In the genomic region with DNA sequence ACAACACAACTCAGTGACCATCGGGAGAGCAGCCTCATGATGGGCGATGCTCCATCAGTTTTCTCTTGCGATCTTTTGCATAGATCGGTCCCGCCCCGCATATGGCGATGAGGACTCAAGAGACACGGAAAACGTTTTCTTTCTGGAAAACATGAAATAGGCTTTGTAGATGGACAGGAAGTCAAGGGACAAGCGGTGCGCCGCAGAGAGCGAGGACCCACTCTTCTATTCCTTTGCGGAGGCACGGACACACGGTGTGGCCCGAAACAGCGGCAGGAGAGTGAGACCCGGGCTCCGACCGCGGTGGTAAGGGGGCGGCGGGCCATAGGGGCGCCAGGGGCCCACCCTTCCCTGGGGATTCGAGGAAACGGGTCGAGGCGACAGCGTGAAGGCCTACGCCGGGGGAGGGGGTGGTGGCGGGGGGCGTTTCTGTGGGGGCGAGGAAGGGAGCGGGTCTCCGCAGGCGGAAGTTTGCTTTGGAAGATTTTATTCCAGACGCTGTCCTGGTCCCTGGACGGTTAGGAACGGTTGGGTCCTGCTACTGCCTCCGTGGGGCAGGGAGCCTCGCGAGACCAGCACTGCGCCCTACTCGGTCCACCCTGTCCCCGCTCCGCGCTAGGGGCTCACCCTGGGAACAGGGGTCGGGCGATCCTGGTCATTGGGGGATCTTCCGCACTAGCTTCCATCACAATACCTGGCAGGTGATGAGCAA, we compare ENCODE assay signal across 8 cellular contexts. TPM values are rescaled to one million over a fixed set of nuclear protein-coding genes. Genes with fewer than 3 reads are reported as not detected.
DNase-seq lines count a peak whose midpoint lies in the region; ATAC-seq and TF ChIP-seq lines count a peak whose summit lies in the region.

No MANE protein-coding gene starts in this region.

- RAD21 ChIA-PET in HCT116 (lab: Charles Lee; ENCODE audit: low non-redundant PET in 1 of 2, low total read pairs in 2 of 2, uncharacterized antibody in 2 of 2, unreplicated experiment in 2 of 2), result no interaction called here

- no peaks in the 10 kb centered on the region for H3K27me3 Mint-ChIP-seq in CD4-positive, alpha-beta T cell
- H3K27me3 Mint-ChIP-seq in chondrocyte (ENCODE audit: low read depth), result no peaks in the 10 kb centered on the region
- H3K27me3 Mint-ChIP-seq in memory B cell, result no peaks in the 10 kb centered on the region

- H3K4me2 ChIP-seq in HCT116 (ENCODE audit: low read length) (peak overlapping the region; percentile 95), PC-9 (peak overlapping the region; percentile 92)

- peaks cover 8% of the 10 kb centered on the region for H3K36me3 Mint-ChIP-seq in CD4-positive, alpha-beta T cell (ENCODE audit: low read depth)
- H3K36me3 Mint-ChIP-seq in chondrocyte (ENCODE audit: low read depth), result no peaks in the 10 kb centered on the region
- peaks cover 3% of the 10 kb centered on the region for H3K36me3 Mint-ChIP-seq in memory B cell

- H3K79me2 ChIP-seq in HCT116 (ENCODE audit: insufficient read depth, low read length) (no peaks in the 10 kb centered on the region), PC-9 (ENCODE audit: low read depth) (0 out of 2 replicates have a peak, but pooled peaks cover 10% of the 10 kb centered on the region)

- intact Hi-C loops in CD4-positive, alpha-beta T cell (cut with DNase I, micrococcal nuclease), result loop anchor here (1.0 to 2.0 kb wide), 2 partner anchors 28 to 46 kb away; a partner anchor contains a TSS
- intact Hi-C loops in HCT116 (cut with micrococcal nuclease), result no loop called here
- intact Hi-C loops in PC-9 (cut with micrococcal nuclease; ENCODE audit: unreplicated experiment), result no loop called here

- H3K27me3 ChIP-seq in CD4-positive, alpha-beta T cell (ENCODE audit: control insufficient read depth, insufficient read depth, low read length), result no peaks in the 10 kb centered on the region
- H3K27me3 ChIP-seq in HCT116 (ENCODE audit: insufficient read depth, low read length), result peaks cover 4% of the 10 kb centered on the region; the same call in 1 of the 2 replicates
- H3K27me3 ChIP-seq in PC-9 (ENCODE audit: insufficient read depth, low read depth), result no peaks in the 10 kb centered on the region

- H3F3A ChIP-seq in PC-9 (ENCODE audit: insufficient read depth, low read depth), result peaks cover 4% of the 10 kb centered on the region; the same call in 1 of the 2 replicates

- peak overlapping the region; percentile 68 for H3K4me3 ChIP-seq in HCT116 (replicated peaks in 1 of 2; ENCODE audit: low read depth in 1 of 2, low read length in 2 of 2)
- H3K4me3 ChIP-seq in PC-9, result peak overlapping the region; percentile 78
- H3K4me3 ChIP-seq in urinary bladder (ENCODE audit: low read depth, low read length), result peak overlapping the region; percentile 62

- peak overlapping the region; percentile 63 for H3K27ac Mint-ChIP-seq in CD4-positive, alpha-beta T cell
- peak overlapping the region; percentile 95 for H3K27ac Mint-ChIP-seq in chondrocyte (ENCODE audit: unreplicated experiment)
- peak overlapping the region; percentile 91 for H3K27ac Mint-ChIP-seq in memory B cell

- TF ChIP-seq RAD21 in HCT116 (IDR thresholded peaks at IDR 0.05; ENCODE audit: low read depth), result no peak

- peaks cover 26% of the 10 kb centered on the region for H3K4me1 Mint-ChIP-seq in CD4-positive, alpha-beta T cell (ENCODE audit: low read depth)
- H3K4me1 Mint-ChIP-seq in chondrocyte (ENCODE audit: low read depth), result peaks cover 21% of the 10 kb centered on the region
- H3K4me1 Mint-ChIP-seq in memory B cell, result peaks cover 7% of the 10 kb centered on the region

- no peaks in the 10 kb centered on the region for H3K9me3 ChIP-seq in CD4-positive, alpha-beta T cell (ENCODE audit: control insufficient read depth, low read length)
- H3K9me3 ChIP-seq in HCT116 (ENCODE audit: control insufficient read depth in 1 of 2, insufficient read depth in 1 of 2, low read depth in 1 of 2, low read length in 2 of 2), result no peaks in the 10 kb centered on the region
- H3K9me3 ChIP-seq in PC-9 (ENCODE audit: insufficient read depth, low read depth), result no peaks in the 10 kb centered on the region

- no peaks in the 10 kb centered on the region for H3K9me2 ChIP-seq in HCT116 (ENCODE audit: insufficient read depth)
- H3K9me2 ChIP-seq in PC-9 (ENCODE audit: insufficient read depth), result no peaks in the 10 kb centered on the region

- no peaks in the 10 kb centered on the region for H3K36me3 ChIP-seq in HCT116 (ENCODE audit: control insufficient read depth in 1 of 2, insufficient read depth in 2 of 2, low read length in 2 of 2)
- no peaks in the 10 kb centered on the region for H3K36me3 ChIP-seq in PC-9 (ENCODE audit: low read depth)
- H3K36me3 ChIP-seq in urinary bladder (ENCODE audit: insufficient read depth), result no peaks in the 10 kb centered on the region

- BruUV-seq in HCT116 (replicated peaks; lab: Mats Ljungman, UMichigan) (TSS peak; percentile 76), PC-9 (replicated peaks; lab: Mats Ljungman, UMichigan) (TSS peak; percentile 39)

- H2AFZ ChIP-seq in HCT116 (ENCODE audit: low read depth, low read length, poor library complexity, severe bottlenecking), result peak overlapping the region; percentile 52
- peak overlapping the region; percentile 100 for H2AFZ ChIP-seq in PC-9

- CTCF ChIA-PET in CD4-positive, alpha-beta T cell (lab: Charles Lee), result interaction anchor here (0.6 to 2.3 kb wide), 5 partner anchors 14 to 143 kb away, joined by 3 to 8 read pairs (median 3); a partner anchor contains a TSS
- CTCF ChIA-PET in HCT116 (lab: Charles Lee) (no interaction called here), PC-9 (lab: Charles Lee) (no interaction called here)

- peak overlapping the region; percentile 36 for H3K27ac ChIP-seq in CD4-positive, alpha-beta T cell (ENCODE audit: low read depth, low read length)
- H3K27ac ChIP-seq in HCT116 (ENCODE audit: low read depth, low read length) (no peak overlapping the region), PC-9 (0 out of 2 replicates have a peak overlapping the region, but pooled peaks have one; percentile 13), urinary bladder (ENCODE audit: low read depth) (no peak overlapping the region)

- WGBS in urinary bladder, result 1% methylated on average over 52 of the region's 52 CpGs

- no peak for DNase-seq in CD4-positive, alpha-beta T cell
- no peak for DNase-seq in HCT116 (ENCODE audit: low read depth, low spot score)
- peak in 1 of 2 experiments; percentile 9 for DNase-seq in PC-9
- no peak for DNase-seq in chondrocyte (ENCODE audit: low spot score)
- DNase-seq in memory B cell (ENCODE audit: low spot score in 2 of 2), result no peak
- no peak for DNase-seq in G401 (ENCODE audit: low spot score)
- no peak for DNase-seq in NCI-H226

- ATAC-seq in CD4-positive, alpha-beta T cell (ENCODE audit: poor library complexity), result no peak
- ATAC-seq in HCT116 (no peak), memory B cell (ENCODE audit: low read depth) (no peak)

- no peak for TF ChIP-seq CTCF in CD4-positive, alpha-beta T cell (IDR thresholded peaks at IDR 0.05)
- TF ChIP-seq CTCF in HCT116 (IDR thresholded peaks at IDR 0.05 in 2 of 3, conservative IDR thresholded peaks at IDR 0.05 in 1 of 3; ENCODE audit: borderline replicate concordance in 1 of 3, insufficient read depth in 1 of 3, low read depth in 2 of 3, low read length in 2 of 3), result no peak
- no peak for TF ChIP-seq CTCF in PC-9 (conservative IDR thresholded peaks at IDR 0.05)
- no peak for TF ChIP-seq CTCF in chondrocyte (IDR thresholded peaks at IDR 0.05)

- TF ChIP-seq POLR2A in HCT116 (IDR thresholded peaks at IDR 0.05; ENCODE audit: borderline replicate concordance, extremely low read depth, insufficient read depth, insufficient read length), result no peak

- H3K4me1 ChIP-seq in HCT116 (ENCODE audit: control insufficient read depth in 1 of 2, insufficient read depth in 2 of 2, low read length in 2 of 2) (peaks cover 0 to 19% of the 10 kb centered on the region in 2 experiments; a peak in 3 of 4 replicates), PC-9 (replicated peaks; ENCODE audit: insufficient read depth) (peaks cover 17% of the 10 kb centered on the region), urinary bladder (ENCODE audit: insufficient read depth) (no peaks in the 10 kb centered on the region)

- no peaks in the 10 kb centered on the region for H3K9me3 Mint-ChIP-seq in CD4-positive, alpha-beta T cell
- H3K9me3 Mint-ChIP-seq in chondrocyte (ENCODE audit: low read depth) (no peaks in the 10 kb centered on the region), memory B cell (no peaks in the 10 kb centered on the region)

- H4K20me1 ChIP-seq in HCT116 (ENCODE audit: insufficient read depth) (no peaks in the 10 kb centered on the region), PC-9 (ENCODE audit: insufficient read depth) (no peaks in the 10 kb centered on the region)

- POLR2A ChIA-PET in CD4-positive, alpha-beta T cell (lab: Charles Lee), result interaction anchor here (0.5 to 3.0 kb wide), 16 partner anchors 8 to 332 kb away, joined by 3 to 44 read pairs (median 5); a partner anchor contains a TSS
- POLR2A ChIA-PET in HCT116 (lab: Charles Lee) (no interaction called here), PC-9 (lab: Charles Lee; ENCODE audit: unreplicated experiment) (interaction anchor here (0.5 kb wide), 1 partner anchor 1818 kb away, joined by 7 read pairs; no protein-coding TSS in a partner anchor)

- in situ Hi-C loops in G401 (cut with HindIII; ENCODE audit: low sequenced_read_pairs), result no loop called here

- peak overlapping the region; percentile 94 for H3K4me3 Mint-ChIP-seq in CD4-positive, alpha-beta T cell
- H3K4me3 Mint-ChIP-seq in chondrocyte (ENCODE audit: unreplicated experiment) (peak overlapping the region; percentile 90), memory B cell (peak overlapping the region; percentile 95)

- peak overlapping the region; percentile 42 for H3K9ac ChIP-seq in HCT116 (ENCODE audit: low read length)

RNA-seq across cellular contexts. Expression of a gene that starts 0.8 kb away (rescaled TPM):
- 1 to 10 TPM; 6.1 to 6.4 TPM for total RNA-seq in CD4-positive, alpha-beta T cell
- 11.1 TPM for total RNA-seq in HCT116 (2021; ENCODE audit: unreplicated experiment)
- polyA plus RNA-seq in HCT116 (2012), result 5.2 and 8.2 TPM in 2 replicates
- total RNA-seq in PC-9 (2021), result 13.4 and 17.3 TPM in 2 replicates
- 4.7 to 6.8 TPM (median 6.4 TPM) in 3 replicates for total RNA-seq in chondrocyte
- 4.2 TPM for total RNA-seq in urinary bladder
- polyA plus RNA-seq in urinary bladder, result 3.1 TPM
- 20.6 and 21.2 TPM in 2 replicates for total RNA-seq in G401 (2014; rRNA removed; shearing (Covaris generic))

RNA-seq across cellular contexts. Expression of a gene that starts 14.1 kb away (rescaled TPM):
- under 1 TPM; 0.06 to 0.16 TPM for total RNA-seq in CD4-positive, alpha-beta T cell
- not detected for total RNA-seq in HCT116 (2021; ENCODE audit: unreplicated experiment)
- not detected in 2 replicates for polyA plus RNA-seq in HCT116 (2012)
- not detected in 2 replicates for total RNA-seq in PC-9 (2021)
- not detected in 3 replicates for total RNA-seq in chondrocyte
- total RNA-seq in urinary bladder, result 0.16 TPM
- 0.19 TPM for polyA plus RNA-seq in urinary bladder
- total RNA-seq in G401 (2014; rRNA removed; shearing (Covaris generic)), result not detected in 2 replicates

RNA-seq across cellular contexts. Expression of a gene that starts 27.8 kb away (rescaled TPM):
- 100 to 1,000 TPM; 152 to 164 TPM for total RNA-seq in CD4-positive, alpha-beta T cell
- total RNA-seq in HCT116 (2021; ENCODE audit: unreplicated experiment) (94.5 TPM), PC-9 (2021) (80.9 and 132 TPM in 2 replicates), chondrocyte (48.3 to 58.2 TPM (median 55.5 TPM) in 3 replicates), urinary bladder (40.7 TPM)
- polyA plus RNA-seq in HCT116 (2012), result 64.1 and 85.2 TPM in 2 replicates
- polyA plus RNA-seq in urinary bladder, result 54.7 TPM
- 173 and 199 TPM in 2 replicates for total RNA-seq in G401 (2014; rRNA removed; shearing (Covaris generic))

RNA-seq across cellular contexts. Expression of a gene that starts 40.5 kb away (rescaled TPM):
- total RNA-seq in CD4-positive, alpha-beta T cell, result 1 to 10 TPM; 3.6 to 3.7 TPM
- total RNA-seq in HCT116 (2021; ENCODE audit: unreplicated experiment) (1.3 TPM), PC-9 (2021) (0.35 and 0.70 TPM in 2 replicates), chondrocyte (not detected in 3 replicates), urinary bladder (1.6 TPM)
- 2.0 and 2.2 TPM in 2 replicates for polyA plus RNA-seq in HCT116 (2012)
- polyA plus RNA-seq in urinary bladder, result 0.71 TPM
- total RNA-seq in G401 (2014; rRNA removed; shearing (Covaris generic)), result not detected in 2 replicates

RNA-seq across cellular contexts. Expression of a gene that starts 48.5 kb away (rescaled TPM):
- total RNA-seq in CD4-positive, alpha-beta T cell, result under 1 TPM; 0.75 to 0.88 TPM
- total RNA-seq in HCT116 (2021; ENCODE audit: unreplicated experiment) (0.17 TPM), PC-9 (2021) (1.4 and 1.5 TPM in 2 replicates), chondrocyte (not detected in 3 replicates), urinary bladder (not detected)
- 0.09 and 0.10 TPM in 2 replicates for polyA plus RNA-seq in HCT116 (2012)
- polyA plus RNA-seq in urinary bladder, result 0.05 TPM
- not detected in 2 replicates for total RNA-seq in G401 (2014; rRNA removed; shearing (Covaris generic))

Comparison
In these comparisons a context has a peak if more than half of its experiments do, and no peak if none do; other contexts are left out.
1. H3K27ac ChIP-seq: peak in CD4-positive, alpha-beta T cell (single experiment) and PC-9 (single experiment); none in HCT116 (single experiment) and urinary bladder (single experiment).
2. intact Hi-C loops: an anchor here in CD4-positive, alpha-beta T cell (1.0 to 2.0 kb wide); none called in HCT116 and PC-9.
3. Peak in every context shown above with its lines, with median percentiles within 50 percentile points of each other: H3K27ac Mint-ChIP-seq, H3K4me3 Mint-ChIP-seq and H3K4me3 ChIP-seq.